In the genomic region with DNA sequence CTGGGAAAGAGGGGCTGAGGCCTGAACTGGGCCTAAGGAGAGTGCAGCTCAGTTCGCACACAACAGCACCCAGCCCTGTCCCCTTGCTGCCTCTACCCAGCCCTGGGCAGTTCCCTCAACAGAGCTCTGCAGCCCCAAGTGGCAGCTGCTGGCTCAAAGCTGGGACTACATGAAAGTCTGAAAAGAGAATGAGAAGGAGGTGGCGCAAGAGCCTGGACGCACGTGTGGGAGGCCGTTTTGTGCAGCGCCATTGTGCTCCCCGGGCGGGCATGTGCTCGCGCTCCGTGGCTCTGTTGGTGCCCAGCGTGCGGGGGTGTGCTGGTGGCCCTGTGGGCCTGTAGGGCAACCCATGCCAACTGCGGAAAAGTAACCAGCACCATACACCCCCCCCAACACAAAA, we compare ENCODE assay signal across 10 cellular contexts.
DNase-seq lines count a peak whose midpoint lies in the region; ATAC-seq and TF ChIP-seq lines count a peak whose summit lies in the region.
"Had no signal": no experiment of that assay in that cellular context is flagged by ENCODE, and none has a peak within 500 bp of the region (broad histone marks: within the 10 kb centered on the region; RNA-seq: fewer than 3 reads in every experiment).

No MANE protein-coding gene starts in this region.

- no peaks in the 10 kb centered on the region for H3K9me3 Mint-ChIP-seq in stimulated activated naive B cell treated with anti-CD40 and anti-IgM and Interleukin-4, amounts not matched to agents 10 μg/mL and 1 μg/mL and 100 μg/mL, for 72 hours

- in situ Hi-C loops in ACHN (cut with HindIII; ENCODE audit: low pct_ligation_motif_present, low pct_unique_long_range_greater_than_20kb, low sequenced_read_pairs) = no loop called here

- peak overlapping the region; percentile 47 for H3K27ac Mint-ChIP-seq in stimulated activated naive B cell treated with anti-CD40 and anti-IgM and Interleukin-4, amounts not matched to agents 10 μg/mL and 1 μg/mL and 100 μg/mL, for 72 hours

- H3K27me3 ChIP-seq in layer of hippocampus (ENCODE audit: control insufficient read depth, insufficient read depth, low read length) = no peaks in the 10 kb centered on the region

- no peaks in the 10 kb centered on the region for H3K27me3 Mint-ChIP-seq in stimulated activated naive B cell treated with anti-CD40 and anti-IgM and Interleukin-4, amounts not matched to agents 10 μg/mL and 1 μg/mL and 100 μg/mL, for 72 hours

- no peak for TF ChIP-seq EP300 in Ishikawa (IDR thresholded peaks at IDR 0.05; ENCODE audit: borderline replicate concordance)

- H3K27ac ChIP-seq in cingulate gyrus (ENCODE audit: low read depth, low read length) (peak overlapping the region; percentile 99), layer of hippocampus (ENCODE audit: low read depth, low read length) (peak overlapping the region; percentile 98)
- H3K27ac ChIP-seq: C4-2B had no signal

- H3K4me1 Mint-ChIP-seq in stimulated activated naive B cell treated with anti-CD40 and anti-IgM and Interleukin-4, amounts not matched to agents 10 μg/mL and 1 μg/mL and 100 μg/mL, for 72 hours = peaks cover 3 to 5% of the 10 kb centered on the region in 2 donors

- no peak overlapping the region for H3K4me3 Mint-ChIP-seq in stimulated activated naive B cell treated with anti-CD40 and anti-IgM and Interleukin-4, amounts not matched to agents 10 μg/mL and 1 μg/mL and 100 μg/mL, for 72 hours

- no peak for DNase-seq in stimulated activated naive B cell treated with anti-CD40 and anti-IgM and Interleukin-4, amounts not matched to agents 10 μg/mL and 1 μg/mL and 100 μg/mL, for 72 hours
- no peak for DNase-seq in GOT3 (lab: John Stamatoyannopoulos, UW)
- no peak for DNase-seq in ACHN
- DNase-seq: activated T-cell treated with anti-CD3 and anti-CD28 coated beads, Interleukin-2, amount 50 U/mL, for 1 hour had no signal

- no peak for TF ChIP-seq RAD21 in Ishikawa (IDR thresholded peaks at IDR 0.05; ENCODE audit: low read depth)

- peaks cover 28 to 50% of the 10 kb centered on the region in 2 donors for H3K36me3 Mint-ChIP-seq in stimulated activated naive B cell treated with anti-CD40 and anti-IgM and Interleukin-4, amounts not matched to agents 10 μg/mL and 1 μg/mL and 100 μg/mL, for 72 hours

- no peak for ATAC-seq in stimulated activated naive B cell treated with anti-CD40 and anti-IgM and Interleukin-4, amounts not matched to agents 10 μg/mL and 1 μg/mL and 100 μg/mL, for 72 hours (replicated peaks)
- ATAC-seq in HG03025 (IDR thresholded peaks at IDR 0.05; ENCODE audit: low FRiP score, unreplicated experiment) = no peak
- no peak for ATAC-seq in GM18909 (IDR thresholded peaks at IDR 0.05; ENCODE audit: poor library complexity, unreplicated experiment)

TF ChIP-seq in Ishikawa, 13 proteins besides CTCF, POLR2A, EP300 and RAD21:
- TF ChIP-seq, protein P1, sequence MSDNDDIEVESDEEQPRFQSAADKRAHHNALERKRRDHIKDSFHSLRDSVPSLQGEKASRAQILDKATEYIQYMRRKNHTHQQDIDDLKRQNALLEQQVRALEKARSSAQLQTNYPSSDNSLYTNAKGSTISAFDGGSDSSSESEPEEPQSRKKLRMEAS (IDR thresholded peaks at IDR 0.05) = 0 out of 2 replicates have a peak, but pooled peaks have one; percentile 38
- TF ChIP-seq ZBTB7A (IDR thresholded peaks at IDR 0.05; ENCODE audit: low read depth) (no peak), CEBPB (IDR thresholded peaks at IDR 0.05) (no peak), FOXM1 (IDR thresholded peaks at IDR 0.05; ENCODE audit: borderline replicate concordance, low read depth) (no peak), EGR1 (IDR thresholded peaks at IDR 0.05) (no peak)
